Comparison of ENCODE assay signal across 11 cellular contexts in genomic region chr1:206041640-206042039, GRCh38. TPM values are rescaled to one million over a fixed set of nuclear protein-coding genes. Genes with fewer than 3 reads are reported as not detected.
DNase-seq lines count a peak whose midpoint lies in the region; ATAC-seq, FAIRE-seq and TF ChIP-seq lines count a peak whose summit lies in the region.
"Had no signal": no experiment of that assay in that cellular context is flagged by ENCODE, and none has a peak within 500 bp of the region (broad histone marks: within the 10 kb centered on the region; RNA-seq: fewer than 3 reads in every experiment).

No MANE protein-coding gene starts in this region.

- H3K79me2 ChIP-seq in SU-DHL-6 (ENCODE audit: insufficient read depth, low read length) = no peaks in the 10 kb centered on the region

- H3K9me3 Mint-ChIP-seq in nephron progenitor cell = no peaks in the 10 kb centered on the region
- no peaks in the 10 kb centered on the region for H3K9me3 Mint-ChIP-seq in activated naive CD4-positive, alpha-beta T cell treated with anti-CD3 and anti-CD28 coated beads, Interleukin-2, amount 50 U/mL, for 72 hours
- H3K9me3 Mint-ChIP-seq: T-helper 1 cell treated with Interleukin-12 subunit alpha and Interleukin-12 subunit beta and Interleukin-4 antibody, amounts not matched to agents 30 μg/mL and 1 μg/mL, for 36 hours had no signal

- ATAC-seq in HG03139 (IDR thresholded peaks at IDR 0.05; ENCODE audit: unreplicated experiment) = peak; percentile 57
- no peak for ATAC-seq in activated naive CD4-positive, alpha-beta T cell treated with anti-CD3 and anti-CD28 coated beads, Interleukin-2, amount 50 U/mL, for 72 hours
- ATAC-seq: sciatic nerve had no signal

- H3K4me3 Mint-ChIP-seq in nephron progenitor cell = no peak overlapping the region
- H3K4me3 Mint-ChIP-seq: T-helper 1 cell treated with Interleukin-12 subunit alpha and Interleukin-12 subunit beta and Interleukin-4 antibody, amounts not matched to agents 30 μg/mL and 1 μg/mL, for 36 hours had no signal

- TF ChIP-seq CTCF in SU-DHL-6 (IDR thresholded peaks at IDR 0.05; ENCODE audit: insufficient read depth, low read length, poor library complexity, severe bottlenecking) (no peak), nephron progenitor cell (IDR thresholded peaks at IDR 0.05) (no peak), D721Med (IDR thresholded peaks at IDR 0.05; ENCODE audit: insufficient read depth, missing control alignments) (no peak)

- no peaks in the 10 kb centered on the region for H3K9me3 ChIP-seq in SU-DHL-6 (ENCODE audit: insufficient read depth, low read length)

- H2AFZ ChIP-seq in SU-DHL-6 (ENCODE audit: low read depth, low read length, severe bottlenecking) = no peak overlapping the region

- H3K36me3 ChIP-seq in SU-DHL-6 (ENCODE audit: low read length) = no peaks in the 10 kb centered on the region

- peak overlapping the region; percentile 47 for H3K4me2 ChIP-seq in SU-DHL-6 (ENCODE audit: low read depth, low read length, poor library complexity, severe bottlenecking)

- no peaks in the 10 kb centered on the region for H4K20me1 ChIP-seq in SU-DHL-6 (ENCODE audit: low read depth, low read length)

- peak; percentile 26 for FAIRE-seq in GM19239 (lab: Jason Lieb, UNC)
- FAIRE-seq in D721Med (lab: Jason Lieb, UNC) = no peak

- peaks cover 12% of the 10 kb centered on the region for H3K27me3 Mint-ChIP-seq in nephron progenitor cell (ENCODE audit: low read depth, poor library complexity)

- H3F3A ChIP-seq in SU-DHL-6 (ENCODE audit: insufficient read depth) = peaks cover 54% of the 10 kb centered on the region

- no peak overlapping the region for H3K27ac Mint-ChIP-seq in nephron progenitor cell
- no peak overlapping the region for H3K27ac Mint-ChIP-seq in activated naive CD4-positive, alpha-beta T cell treated with anti-CD3 and anti-CD28 coated beads, Interleukin-2, amount 50 U/mL, for 72 hours
- H3K27ac Mint-ChIP-seq: T-helper 1 cell treated with Interleukin-12 subunit alpha and Interleukin-12 subunit beta and Interleukin-4 antibody, amounts not matched to agents 30 μg/mL and 1 μg/mL, for 36 hours had no signal

- H3K9ac ChIP-seq in SU-DHL-6 (ENCODE audit: low read length) = no peak overlapping the region; the same call in 1 of the 2 replicates

- DNase-seq in GM19239 (ENCODE audit: insufficient read length, low spot score) (no peak), nephron progenitor cell (peak; percentile 46), dermis blood vessel endothelial cell (no peak), medulla oblongata (ENCODE audit: extremely low spot score) (no peak), D721Med (ENCODE audit: insufficient read length, low spot score) (no peak)
- no peak for DNase-seq in activated naive CD4-positive, alpha-beta T cell treated with anti-CD3 and anti-CD28 coated beads, Interleukin-2, amount 50 U/mL, for 72 hours (ENCODE audit: low spot score in 2 of 2)
- DNase-seq: stimulated activated naive CD4-positive, alpha-beta T cell treated with Interleukin-2 at 50 U/mL for 16 hours had no signal

- no peaks in the 10 kb centered on the region for H3K9me2 ChIP-seq in SU-DHL-6 (replicated peaks; ENCODE audit: insufficient read depth, low read length)

- H3K4me3 ChIP-seq in SU-DHL-6 (ENCODE audit: insufficient read depth, low read length, poor library complexity, severe bottlenecking) = no peak overlapping the region

- H3K27me3 ChIP-seq in SU-DHL-6 (ENCODE audit: low read length) = no peaks in the 10 kb centered on the region

- peaks cover 40% of the 10 kb centered on the region for H3K4me1 Mint-ChIP-seq in nephron progenitor cell

- no peaks in the 10 kb centered on the region for H3K36me3 Mint-ChIP-seq in nephron progenitor cell (ENCODE audit: low read depth)
- H3K36me3 Mint-ChIP-seq in activated naive CD4-positive, alpha-beta T cell treated with anti-CD3 and anti-CD28 coated beads, Interleukin-2, amount 50 U/mL, for 72 hours = no peaks in the 10 kb centered on the region

- H3K27ac ChIP-seq in SU-DHL-6 (ENCODE audit: low read depth, low read length) = peak overlapping the region; percentile 65

RNA-seq across cellular contexts. Expression of gene RHEX, which starts 11.3 kb away (rescaled TPM):
- not detected for total RNA-seq in activated naive CD4-positive, alpha-beta T cell treated with anti-CD3 and anti-CD28 coated beads, Interleukin-2, amount 50 U/mL, for 72 hours
- total RNA-seq in dermis blood vessel endothelial cell = not detected in 2 replicates

RNA-seq across cellular contexts. Expression of gene CTSE, which starts 17.9 kb away (rescaled TPM):
- not detected for total RNA-seq in activated naive CD4-positive, alpha-beta T cell treated with anti-CD3 and anti-CD28 coated beads, Interleukin-2, amount 50 U/mL, for 72 hours
- total RNA-seq in dermis blood vessel endothelial cell = not detected in 2 replicates

RNA-seq across cellular contexts. Expression of gene RAB7B, which starts 38.4 kb away (rescaled TPM):
- not detected for total RNA-seq in activated naive CD4-positive, alpha-beta T cell treated with anti-CD3 and anti-CD28 coated beads, Interleukin-2, amount 50 U/mL, for 72 hours
- total RNA-seq in dermis blood vessel endothelial cell = not detected in 2 replicates
